In genomic region chr1:27179373-27179772, GRCh38 we compare ENCODE assay signal across 15 cellular contexts. TPM values are rescaled to one million over a fixed set of nuclear protein-coding genes. Genes with fewer than 3 reads are reported as not detected.
DNase-seq lines count a peak whose midpoint lies in the region; ATAC-seq, FAIRE-seq and TF ChIP-seq lines count a peak whose summit lies in the region.
"Had no signal": no experiment of that assay in that cellular context is flagged by ENCODE, and none has a peak within 500 bp of the region (broad histone marks: within the 10 kb centered on the region; RNA-seq: fewer than 3 reads in every experiment).

No MANE protein-coding gene starts in this region.

- TF ChIP-seq EP300 in K562 (IDR thresholded peaks at IDR 0.05; ENCODE audit: low read length): no peak

- DNase-seq in NCI-H226 (peak; percentile 38), K562 (ENCODE audit: extremely low read depth in 1 of 4, low spot score in 3 of 4) (no peak), fibroblast of mammary gland (ENCODE audit: low read depth) (peak; percentile 23), renal cortical epithelial cell (ENCODE audit: low read depth) (peak; percentile 64), natural killer cell (no peak), esophagus squamous epithelium (lab: John Stamatoyannopoulos, UW) (no peak), GM10248 (ENCODE audit: extremely low spot score) (no peak)
- DNase-seq: CD8-positive, alpha-beta memory T cell; NCI-H1048; NCI-H2107; NCI-H446 treated with DMSO at 0.1 percent for 48 hours; NCI-H774; Peyer's patch; SHP77 had no signal

- no peaks in the 10 kb centered on the region for H3K27me3 Mint-ChIP-seq in natural killer cell (ENCODE audit: low read depth in 2 of 2)

- CTCF ChIA-PET in K562 (lab: Yijun Ruan, JAX; ENCODE audit: low intra/inter-chr PET ratio): no interaction called here
- CTCF ChIA-PET in GM10248 (lab: Yijun Ruan, JAX): no interaction called here

- no peak overlapping the region for H3K27ac Mint-ChIP-seq in natural killer cell
- H3K27ac Mint-ChIP-seq: CD8-positive, alpha-beta memory T cell had no signal

- H3K27me3 ChIP-seq in K562 (ENCODE audit: control insufficient read depth in 2 of 2, insufficient read depth in 2 of 2, low read length in 2 of 2) (no peaks in the 10 kb centered on the region), esophagus squamous epithelium (peaks cover 0 to 12% (median 0%) of the 10 kb centered on the region in 4 donors)
- H3K27me3 ChIP-seq: Peyer's patch had no signal

- H3K4me3 ChIP-seq in K562 (no peak overlapping the region), fibroblast of mammary gland (ENCODE audit: control insufficient read depth, low read depth, low read length) (no peak overlapping the region), esophagus squamous epithelium (no peak overlapping the region)
- H3K4me3 ChIP-seq: Peyer's patch had no signal

- in situ Hi-C loops in K562 (cut with MboI): no loop called here

- no TSS peak for BruUV-seq in K562 (replicated peaks; lab: Mats Ljungman, UMichigan)

- H3K79me2 ChIP-seq in K562 (ENCODE audit: control insufficient read depth, insufficient read depth, low read length): no peaks in the 10 kb centered on the region

- no peaks in the 10 kb centered on the region for H4K20me1 ChIP-seq in K562 (replicated peaks; ENCODE audit: control insufficient read depth, insufficient read depth, low read length)

- H3K27ac ChIP-seq in K562 (ENCODE audit: extremely low read depth, low read depth, low read length) (no peak overlapping the region), esophagus squamous epithelium (no peak overlapping the region)
- H3K27ac ChIP-seq: Peyer's patch had no signal

- H3K36me3 Mint-ChIP-seq in natural killer cell: no peaks in the 10 kb centered on the region

- H3K9me3 Mint-ChIP-seq in natural killer cell: no peaks in the 10 kb centered on the region

- POLR2A ChIA-PET in K562 (lab: Yijun Ruan, JAX) (interaction anchor here (0.8 kb wide), 1 partner anchor 9 kb away, joined by 4 read pairs; no protein-coding TSS in a partner anchor), GM10248 (lab: Yijun Ruan, JAX) (no interaction called here)

- ATAC-seq in K562 (no peak), natural killer cell (no peak)
- ATAC-seq: HCT116 had no signal

- no peak for TF ChIP-seq RAD21 in K562 (CRISPR knock-in tag; conservative IDR thresholded peaks at IDR 0.05 in 1 of 2, IDR thresholded peaks at IDR 0.05 in 1 of 2)

- no peak overlapping the region for H2AFZ ChIP-seq in K562 (ENCODE audit: low read depth, low read length)

- no peaks in the 10 kb centered on the region for H3K4me1 Mint-ChIP-seq in natural killer cell

- FAIRE-seq in K562 (lab: Jason Lieb, UNC): no peak

- H3K4me3 Mint-ChIP-seq in natural killer cell: no peak overlapping the region
- H3K4me3 Mint-ChIP-seq: CD8-positive, alpha-beta memory T cell had no signal

- no peak overlapping the region for H3K9ac ChIP-seq in K562 (ENCODE audit: insufficient read depth in 1 of 2, low read depth in 2 of 2, low read length in 2 of 2)

- TF ChIP-seq POLR2A in K562 (conservative IDR thresholded peaks at IDR 0.05): no peak
- no peak for TF ChIP-seq POLR2A in esophagus squamous epithelium (IDR thresholded peaks at IDR 0.05)

- H3K36me3 ChIP-seq in K562 (ENCODE audit: control insufficient read depth, insufficient read depth, low read length) (no peaks in the 10 kb centered on the region), esophagus squamous epithelium (no peaks in the 10 kb centered on the region)
- H3K36me3 ChIP-seq: Peyer's patch had no signal

- TF ChIP-seq CTCF in K562 (IDR thresholded peaks at IDR 0.05 in 2 of 3, conservative IDR thresholded peaks at IDR 0.05 in 1 of 3; ENCODE audit: insufficient read depth in 2 of 3, low read depth in 1 of 3, low read length in 3 of 3) (no peak), fibroblast of mammary gland (conservative IDR thresholded peaks at IDR 0.05; ENCODE audit: control insufficient read depth, insufficient read depth, low read depth, low read length) (no peak), natural killer cell (IDR thresholded peaks at IDR 0.05) (no peak), esophagus squamous epithelium (IDR thresholded peaks at IDR 0.05) (no peak), GM10248 (IDR thresholded peaks at IDR 0.05; ENCODE audit: control extremely low read depth, extremely low read depth, low read depth, missing control alignments) (no peak)

- H3K4me2 ChIP-seq in K562 (ENCODE audit: insufficient read depth, low read length): no peak overlapping the region

- no peaks in the 10 kb centered on the region for H3K9me3 ChIP-seq in K562 (replicated peaks; ENCODE audit: control insufficient read depth, insufficient read depth, low read depth, low read length)
- H3K9me3 ChIP-seq in esophagus squamous epithelium: peaks cover 0 to 23% (median 13%) of the 10 kb centered on the region in 3 donors

- H3K4me1 ChIP-seq in K562 (replicated peaks in 1 of 2; ENCODE audit: control insufficient read depth in 2 of 2, insufficient read depth in 2 of 2, low read length in 2 of 2) (no peaks in the 10 kb centered on the region), esophagus squamous epithelium (no peaks in the 10 kb centered on the region)
- H3K4me1 ChIP-seq: Peyer's patch had no signal

- H3K9me1 ChIP-seq in K562 (ENCODE audit: control insufficient read depth, insufficient read depth, low read length): no peaks in the 10 kb centered on the region

- intact Hi-C loops in K562 (cut with micrococcal nuclease) (no loop called here), natural killer cell (cut with micrococcal nuclease) (no loop called here), esophagus squamous epithelium (cut with DNase I) (no loop called here)

TF ChIP-seq in K562, 482 proteins besides CTCF, POLR2A, EP300 and RAD21:
- TF ChIP-seq JUND (IDR thresholded peaks at IDR 0.05; ENCODE audit: borderline replicate concordance, low read depth, low read length): no peak
- TF ChIP-seq JUND (tag; IDR thresholded peaks at IDR 0.05; ENCODE audit: borderline replicate concordance, low read depth, low read length): no peak
- no peak for TF ChIP-seq CEBPG (CRISPR knock-in tag; IDR thresholded peaks at IDR 0.05)
- TF ChIP-seq CEBPG (tag; conservative IDR thresholded peaks at IDR 0.05 in 1 of 2, IDR thresholded peaks at IDR 0.05 in 1 of 2): peak in 1 of 2 experiments; percentile 59; a peak in 3 of 4 replicates
- peak; percentile 22; the same call in 1 of the 2 replicates for TF ChIP-seq NFIC (IDR thresholded peaks at IDR 0.05)
- peak; percentile 69 for TF ChIP-seq CEBPB (tag; IDR thresholded peaks at IDR 0.05)

RNA-seq across cellular contexts. Expression of gene SLC9A1, which starts 24.4 kb away (rescaled TPM):
- 17.2 and 40.8 TPM in 2 replicates for total RNA-seq in K562 (2011; cell fraction: chromatin; rRNA removed; ENCODE audit: low replicate concordance)
- total RNA-seq in K562 (2011; cell fraction: nucleolus; rRNA removed): 19.7 and 20.2 TPM in 2 replicates
- total RNA-seq in K562 (2011; cell fraction: nucleoplasm; rRNA removed): 24.2 and 34.4 TPM in 2 replicates
- total RNA-seq in K562 (2014; rRNA removed) (1.8 and 2.9 TPM in 2 replicates), K562 (2014; rRNA removed; fragmentation: Illumina TruSeq; extraction: Trizol) (1.1 and 2.0 TPM in 2 replicates), K562 (2015; rRNA removed; fragmentation: Illumina TruSeq; extraction: Trizol) (3.4 and 3.8 TPM in 2 replicates), K562 (2021) (12.7 and 13.6 TPM in 2 replicates), renal cortical epithelial cell (2.8 and 20.5 TPM in 2 replicates), natural killer cell (10 to 100 TPM; 26.5 to 37.4 (median 29.4) TPM), esophagus squamous epithelium (10 to 100 TPM; 11.4 to 18.8 (median 16.6) TPM)
- polyA plus RNA-seq in K562 (2011; rRNA removed) (1.5 and 4.5 TPM in 2 replicates), K562 (2014; fragmentation: Illumina TruSeq; extraction: Trizol) (14.4 and 16.6 TPM in 2 replicates), K562 (2014; fragmentation: Nextera tagmentation; extraction: Ambion mirVana) (1 to 10 TPM in 1 of 2 experiments, under 1 TPM in 1; 0.59 to 1.0 TPM), K562 (2014; rRNA removed) (5.2 and 5.7 TPM in 2 replicates)
- polyA plus RNA-seq in K562 (2011; cell fraction: cytosol; rRNA removed): 2.0 and 4.6 TPM in 2 replicates
- 13.2 and 13.4 TPM in 2 replicates for polyA plus RNA-seq in K562 (2011; cell fraction: nucleus; rRNA removed)
- polyA plus RNA-seq in K562 (2012): 11.6 and 12.8 TPM in 2 replicates
- 3.3 and 3.4 TPM in 2 replicates for polyA minus RNA-seq in K562 (2011; rRNA and poly(A)+ RNA removed)
- 4.0 and 7.6 TPM in 2 replicates for polyA minus RNA-seq in K562 (2011; cell fraction: cytosol; rRNA and poly(A)+ RNA removed)
- 3.8 and 5.0 TPM in 2 replicates for polyA minus RNA-seq in K562 (2011; cell fraction: nucleus; rRNA and poly(A)+ RNA removed)

RNA-seq across cellular contexts. Expression of gene WDTC1, which starts 55.1 kb away (rescaled TPM):
- 11.7 and 29.9 TPM in 2 replicates for total RNA-seq in K562 (2011; cell fraction: chromatin; rRNA removed; ENCODE audit: low replicate concordance)
- total RNA-seq in K562 (2011; cell fraction: nucleolus; rRNA removed): 14.6 and 17.5 TPM in 2 replicates
- 16.1 and 18.5 TPM in 2 replicates for total RNA-seq in K562 (2011; cell fraction: nucleoplasm; rRNA removed)
- 14.7 and 15.9 TPM in 2 replicates for total RNA-seq in K562 (2014; rRNA removed)
- total RNA-seq in K562 (2014; rRNA removed; fragmentation: Illumina TruSeq; extraction: Trizol): 6.8 and 8.2 TPM in 2 replicates
- total RNA-seq in K562 (2015; rRNA removed; fragmentation: Illumina TruSeq; extraction: Trizol): 8.1 and 8.4 TPM in 2 replicates
- total RNA-seq in K562 (2021): 29.5 and 32.3 TPM in 2 replicates
- polyA plus RNA-seq in K562 (2011; rRNA removed): 8.8 and 16.9 TPM in 2 replicates
- 7.0 and 10.9 TPM in 2 replicates for polyA plus RNA-seq in K562 (2011; cell fraction: cytosol; rRNA removed)
- 12.4 and 17.4 TPM in 2 replicates for polyA plus RNA-seq in K562 (2011; cell fraction: nucleus; rRNA removed)
- 24.8 and 47.4 TPM in 2 replicates for polyA plus RNA-seq in K562 (2012)
- polyA plus RNA-seq in K562 (2014; fragmentation: Illumina TruSeq; extraction: Trizol): 26.9 and 30.2 TPM in 2 replicates
- polyA plus RNA-seq in K562 (2014; fragmentation: Nextera tagmentation; extraction: Ambion mirVana): under 1 TPM; 0.18 to 0.27 TPM
- polyA plus RNA-seq in K562 (2014; rRNA removed): 15.2 and 16.0 TPM in 2 replicates
- 11.2 and 11.4 TPM in 2 replicates for polyA minus RNA-seq in K562 (2011; rRNA and poly(A)+ RNA removed)
- polyA minus RNA-seq in K562 (2011; cell fraction: cytosol; rRNA and poly(A)+ RNA removed): 11.3 and 13.6 TPM in 2 replicates
- polyA minus RNA-seq in K562 (2011; cell fraction: nucleus; rRNA and poly(A)+ RNA removed): 7.4 and 10.4 TPM in 2 replicates
- 16.1 and 48.5 TPM in 2 replicates for total RNA-seq in renal cortical epithelial cell
- total RNA-seq in natural killer cell: 10 to 100 TPM; 68.9 to 82.0 (median 81.7) TPM
- total RNA-seq in esophagus squamous epithelium: 10 to 100 TPM; 14.9 to 31.5 (median 26.8) TPM

Comparison
In these comparisons a context has a peak if more than half of its experiments do, and no peak if none do; other contexts are left out.
1. DNase-seq: peak in NCI-H226 (single experiment), fibroblast of mammary gland (single experiment) and renal cortical epithelial cell (single experiment); none in K562 (0 of 4), natural killer cell (single experiment), esophagus squamous epithelium (single experiment) and GM10248 (single experiment).